ENCODE assay signal across 18 cellular contexts in the genomic region with DNA sequence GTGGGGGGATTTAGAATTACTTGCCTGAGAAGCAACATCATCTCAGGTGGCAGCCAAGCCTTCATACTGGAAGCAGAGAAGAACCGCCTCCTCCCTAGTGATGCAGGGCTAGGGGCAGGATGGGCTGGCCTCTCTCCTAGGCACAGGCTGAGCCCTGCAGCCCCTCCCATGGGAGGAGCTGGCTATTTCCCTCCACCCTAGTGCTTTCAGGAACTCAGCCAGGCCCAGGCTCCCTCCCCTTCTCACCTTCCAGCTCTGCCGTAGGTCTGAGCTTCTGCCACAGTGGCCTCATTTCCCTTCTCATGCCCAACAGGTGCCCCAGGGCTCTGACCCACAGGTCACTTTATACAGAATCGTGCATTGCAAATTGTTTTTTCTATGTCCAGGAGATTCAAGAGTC. TPM values are rescaled to one million over a fixed set of nuclear protein-coding genes. Genes with fewer than 3 reads are reported as not detected.
DNase-seq lines count a peak whose midpoint lies in the region; TF ChIP-seq lines count a peak whose summit lies in the region.
"Had no signal": no experiment of that assay in that cellular context is flagged by ENCODE, and none has a peak within 500 bp of the region (broad histone marks: within the 10 kb centered on the region; RNA-seq: fewer than 3 reads in every experiment).

No MANE protein-coding gene starts in this region.

- no peaks in the 10 kb centered on the region for H3K9me3 ChIP-seq in endodermal cell (ENCODE audit: control insufficient read depth, low read length)
- no peaks in the 10 kb centered on the region for H3K9me3 ChIP-seq in hepatocyte (ENCODE audit: low read depth)
- H3K9me3 ChIP-seq: body of pancreas, right lobe of liver had no signal

- H3K4me3 Mint-ChIP-seq in endodermal cell: no peak overlapping the region
- H3K4me3 Mint-ChIP-seq: IgD-negative memory B cell; stimulated activated naive CD8-positive, alpha-beta T cell treated with anti-CD3 and anti-CD28 coated beads, Interleukin-15, Interleukin-2, amounts not matched to agents 100 ng/mL and 50 ng/mL, for 24 hours; T-helper 1 cell treated with Interleukin-12 subunit alpha and Interleukin-12 subunit beta and Interleukin-4 antibody, amounts not matched to agents 30 μg/mL and 1 μg/mL, for 36 hours had no signal

- no peaks in the 10 kb centered on the region for H4K20me1 ChIP-seq in hepatocyte (ENCODE audit: insufficient read depth, poor library complexity, severe bottlenecking)

- no peak overlapping the region for H3K4me2 ChIP-seq in hepatocyte

- WGBS in endodermal cell (ENCODE audit: insufficient coverage in 1 of 2, insufficient read length in 1 of 2), 2 experiments: 76 to 78% methylated on average over 2 to 3 of the region's 3 CpGs
- WGBS in hepatocyte (ENCODE audit: low lambda C conversion rate, missing lambda C conversion rate): 55% methylated on average over 3 of the region's 3 CpGs

- H3K27me3 ChIP-seq in endodermal cell (ENCODE audit: control insufficient read depth, insufficient read depth, low read length, poor library complexity, severe bottlenecking) (no peaks in the 10 kb centered on the region), hepatocyte (no peaks in the 10 kb centered on the region)
- H3K27me3 ChIP-seq: body of pancreas, right lobe of liver had no signal

- no peak overlapping the region for H2AFZ ChIP-seq in hepatocyte

- H3K36me3 ChIP-seq in endodermal cell (ENCODE audit: control insufficient read depth, insufficient read depth, low read length): no peaks in the 10 kb centered on the region
- H3K36me3 ChIP-seq in hepatocyte (replicated peaks; ENCODE audit: insufficient read depth, low read depth): no peaks in the 10 kb centered on the region
- H3K36me3 ChIP-seq: right lobe of liver had no signal

- TF ChIP-seq CTCF in endodermal cell (conservative IDR thresholded peaks at IDR 0.05) (no peak), hepatocyte (IDR thresholded peaks at IDR 0.05; ENCODE audit: poor library complexity) (no peak)

- peaks cover 7% of the 10 kb centered on the region for H3K9me3 Mint-ChIP-seq in endodermal cell
- H3K9me3 Mint-ChIP-seq: IgD-negative memory B cell; stimulated activated naive CD8-positive, alpha-beta T cell treated with anti-CD3 and anti-CD28 coated beads, Interleukin-15, Interleukin-2, amounts not matched to agents 100 ng/mL and 50 ng/mL, for 24 hours; T-helper 1 cell treated with Interleukin-12 subunit alpha and Interleukin-12 subunit beta and Interleukin-4 antibody, amounts not matched to agents 30 μg/mL and 1 μg/mL, for 36 hours had no signal

- H3K9ac ChIP-seq in endodermal cell (ENCODE audit: extremely low read depth, low read length, poor library complexity, severe bottlenecking): no peak overlapping the region

- H3K79me2 ChIP-seq in hepatocyte: no peaks in the 10 kb centered on the region

- H3K4me1 Mint-ChIP-seq in endodermal cell: peaks cover 9% of the 10 kb centered on the region
- H3K4me1 Mint-ChIP-seq: IgD-negative memory B cell had no signal

- DNase-seq in CD1c-positive myeloid dendritic cell (ENCODE audit: extremely low spot score) (peak; percentile 6), ELF-1 (ENCODE audit: low read depth, low spot score) (peak; percentile 74), NCI-H69 (lab: John Stamatoyannopoulos, UW) (peak; percentile 63), endodermal cell (peak; percentile 82), NCI-H446 (lab: John Stamatoyannopoulos, UW) (no peak), hepatocyte (ENCODE audit: low spot score) (no peak), Ammon's horn (ENCODE audit: low spot score) (no peak), HK-2 (ENCODE audit: unreplicated experiment) (no peak)
- DNase-seq: body of pancreas, C1 segment of cervical spinal cord, dorsolateral prefrontal cortex, NCI-H2107, right lobe of liver had no signal

- H3K9me2 ChIP-seq in hepatocyte (replicated peaks; ENCODE audit: insufficient read depth): no peaks in the 10 kb centered on the region

- peaks cover 10% of the 10 kb centered on the region for H3K27me3 Mint-ChIP-seq in endodermal cell (ENCODE audit: insufficient read depth)

- H3K4me1 ChIP-seq in endodermal cell (ENCODE audit: control insufficient read depth, insufficient read depth, low read length): no peaks in the 10 kb centered on the region
- H3K4me1 ChIP-seq in hepatocyte (ENCODE audit: insufficient read depth): no peaks in the 10 kb centered on the region
- H3K4me1 ChIP-seq: body of pancreas, right lobe of liver had no signal

- no peaks in the 10 kb centered on the region for H3K36me3 Mint-ChIP-seq in endodermal cell (ENCODE audit: low read depth)

- H3K4me3 ChIP-seq in endodermal cell (ENCODE audit: low read length) (no peak overlapping the region), hepatocyte (no peak overlapping the region)
- H3K4me3 ChIP-seq: body of pancreas, dorsolateral prefrontal cortex, lung, right lobe of liver had no signal

- H3K27ac Mint-ChIP-seq in endodermal cell: no peak overlapping the region
- H3K27ac Mint-ChIP-seq: IgD-negative memory B cell; stimulated activated naive CD8-positive, alpha-beta T cell treated with anti-CD3 and anti-CD28 coated beads, Interleukin-15, Interleukin-2, amounts not matched to agents 100 ng/mL and 50 ng/mL, for 24 hours; T-helper 1 cell treated with Interleukin-12 subunit alpha and Interleukin-12 subunit beta and Interleukin-4 antibody, amounts not matched to agents 30 μg/mL and 1 μg/mL, for 36 hours had no signal

- no peak overlapping the region for H3K27ac ChIP-seq in endodermal cell (ENCODE audit: low read depth, low read length)
- no peak overlapping the region for H3K27ac ChIP-seq in hepatocyte
- H3K27ac ChIP-seq: body of pancreas, dorsolateral prefrontal cortex, right lobe of liver had no signal

RNA-seq across cellular contexts. Expression of a gene that starts 31.0 kb away (rescaled TPM):
- total RNA-seq in endodermal cell (10 to 100 TPM; 21.5 to 38.3 TPM), hepatocyte (1.7 and 3.1 TPM in 2 replicates)
- 38.5 TPM for polyA plus RNA-seq in endodermal cell (2013, experiment 1 of 2)
- polyA plus RNA-seq in endodermal cell (2013, experiment 2 of 2): 41.6 TPM
- 5.5 and 5.6 TPM in 2 replicates for polyA plus RNA-seq in hepatocyte
- total RNA-seq: body of pancreas had no signal
- polyA plus RNA-seq: IgD-negative memory B cell had no signal

RNA-seq across cellular contexts. Expression of a gene that starts 31.0 kb away (rescaled TPM):
- total RNA-seq in endodermal cell (1 to 10 TPM; 3.1 to 3.5 TPM), hepatocyte (0.48 and 0.63 TPM in 2 replicates)
- 115 TPM for polyA plus RNA-seq in endodermal cell (2013, experiment 1 of 2)
- polyA plus RNA-seq in endodermal cell (2013, experiment 2 of 2): 106 TPM
- 0.21 and 0.99 TPM in 2 replicates for polyA plus RNA-seq in hepatocyte
- total RNA-seq: body of pancreas, OCI-LY7, right lobe of liver had no signal
- polyA plus RNA-seq: IgD-negative memory B cell, lung had no signal

RNA-seq across cellular contexts. Expression of a gene that starts 52.8 kb away (rescaled TPM):
- 10 to 100 TPM; 23.3 to 24.8 TPM for total RNA-seq in endodermal cell
- polyA plus RNA-seq in endodermal cell (2013, experiment 1 of 2): 13.4 TPM
- 12.8 TPM for polyA plus RNA-seq in endodermal cell (2013, experiment 2 of 2)
- total RNA-seq in hepatocyte: 30.2 and 40.7 TPM in 2 replicates
- polyA plus RNA-seq in hepatocyte: 16.6 and 18.3 TPM in 2 replicates

Comparison
In these comparisons a context has a peak if more than half of its experiments do, and no peak if none do; other contexts are left out.
1. DNase-seq: peak in CD1c-positive myeloid dendritic cell (single experiment), ELF-1 (single experiment), NCI-H69 (single experiment) and endodermal cell (single experiment); none in NCI-H446 (0 of 2), hepatocyte (single experiment), Ammon's horn (single experiment) and HK-2 (single experiment).